In genomic region chr10:62554632-62555199, GRCh38 we compare ENCODE assay signal across 8 cellular contexts.
DNase-seq lines count a peak whose midpoint lies in the region; TF ChIP-seq lines count a peak whose summit lies in the region.

No MANE protein-coding gene starts in this region.

- no peak overlapping the region for H2AFZ ChIP-seq in mammary epithelial cell (ENCODE audit: low read depth, low read length)

- in situ Hi-C loops in mammary epithelial cell (cut with MboI; ENCODE audit: low sequenced_read_pairs in 2 of 2): no loop called here

- no peaks in the 10 kb centered on the region for H3K36me3 Mint-ChIP-seq in activated T-helper 2 cell treated with anti-CD3 and anti-CD28 coated beads, Interferon-gamma antibody, Interleukin-2, Interleukin-4, amounts not matched to agents 10 μg/mL and 5 μg/mL and 100 μg/mL, durations not matched to agents 14 hours and 24 hours and 36 hours (ENCODE audit: low read depth)

- no peak for TF ChIP-seq CTCF in HEK293 (tag by site-specific recombination; IDR thresholded peaks at IDR 0.05)
- TF ChIP-seq CTCF in mammary epithelial cell (conservative IDR thresholded peaks at IDR 0.05 in 1 of 2, IDR thresholded peaks at IDR 0.05 in 1 of 2; ENCODE audit: extremely low read depth in 1 of 2, insufficient read depth in 1 of 2, low read depth in 1 of 2, low read length in 2 of 2): peak; percentile 57 to 77

- H3K4me3 ChIP-seq in HEK293 (ENCODE audit: low read depth, low read length): no peak overlapping the region
- H3K4me3 ChIP-seq in mammary epithelial cell (replicated peaks in 1 of 3; ENCODE audit: insufficient read depth in 1 of 3, low read depth in 2 of 3, low read length in 3 of 3): no peak overlapping the region

- H3K36me3 ChIP-seq in HEK293 (ENCODE audit: control insufficient read depth in 2 of 2, insufficient read depth in 1 of 2, low read length in 2 of 2) (no peaks in the 10 kb centered on the region), mammary epithelial cell (ENCODE audit: insufficient read depth, low read length) (no peaks in the 10 kb centered on the region)

- dilution Hi-C loops in mammary epithelial cell (cut with HindIII; ENCODE audit: low sequenced_read_pairs): no loop called here

- CTCF ChIA-PET in HEK293 (lab: Yijun Ruan, JAX): interaction anchor here (0.6 to 1.2 kb wide), 8 partner anchors 9 to 604 kb away, joined by 3 to 4 read pairs (median 4); no protein-coding TSS in a partner anchor
- CTCF ChIA-PET in mammary epithelial cell (lab: Charles Lee; ENCODE audit: low non-redundant PET): no interaction called here

- H3K79me2 ChIP-seq in mammary epithelial cell (ENCODE audit: insufficient read depth, low read length): no peaks in the 10 kb centered on the region

- no peaks in the 10 kb centered on the region for H4K20me1 ChIP-seq in mammary epithelial cell (ENCODE audit: insufficient read depth, low read length)

- H3K9ac ChIP-seq in mammary epithelial cell (ENCODE audit: insufficient read depth, low read length): no peak overlapping the region

- POLR2A ChIA-PET in HEK293 (lab: Yijun Ruan, JAX): interaction anchor here (1.0 kb wide), 1 partner anchor 578 kb away, joined by 3 read pairs; no protein-coding TSS in a partner anchor

- H3K27ac Mint-ChIP-seq in activated T-helper 2 cell treated with anti-CD3 and anti-CD28 coated beads, Interferon-gamma antibody, Interleukin-2, Interleukin-4, amounts not matched to agents 10 μg/mL and 5 μg/mL and 100 μg/mL, durations not matched to agents 14 hours and 24 hours and 36 hours: no peak overlapping the region

- H3K27me3 ChIP-seq in mammary epithelial cell (ENCODE audit: insufficient read depth, low read length): no peaks in the 10 kb centered on the region

- peaks cover 35% of the 10 kb centered on the region for H3K27me3 Mint-ChIP-seq in activated T-helper 2 cell treated with anti-CD3 and anti-CD28 coated beads, Interferon-gamma antibody, Interleukin-2, Interleukin-4, amounts not matched to agents 10 μg/mL and 5 μg/mL and 100 μg/mL, durations not matched to agents 14 hours and 24 hours and 36 hours (ENCODE audit: low read depth)

- BruUV-seq in mammary epithelial cell (replicated peaks; lab: Mats Ljungman, UMichigan): no TSS peak

- H3K4me1 ChIP-seq in HEK293 (ENCODE audit: control insufficient read depth, insufficient read depth, low read length) (no peaks in the 10 kb centered on the region), mammary epithelial cell (ENCODE audit: insufficient read depth, low read length) (peaks cover under 1% of the 10 kb centered on the region)

- H3K4me1 Mint-ChIP-seq in activated T-helper 2 cell treated with anti-CD3 and anti-CD28 coated beads, Interferon-gamma antibody, Interleukin-2, Interleukin-4, amounts not matched to agents 10 μg/mL and 5 μg/mL and 100 μg/mL, durations not matched to agents 14 hours and 24 hours and 36 hours (ENCODE audit: low read depth): no peaks in the 10 kb centered on the region

- no peaks in the 10 kb centered on the region for H3K9me3 ChIP-seq in HEK293 (ENCODE audit: control insufficient read depth, insufficient read depth, low read depth, low read length)
- no peaks in the 10 kb centered on the region for H3K9me3 ChIP-seq in mammary epithelial cell (replicated peaks; ENCODE audit: insufficient read depth, low read length)

- no peaks in the 10 kb centered on the region for H3K9me3 Mint-ChIP-seq in activated T-helper 2 cell treated with anti-CD3 and anti-CD28 coated beads, Interferon-gamma antibody, Interleukin-2, Interleukin-4, amounts not matched to agents 10 μg/mL and 5 μg/mL and 100 μg/mL, durations not matched to agents 14 hours and 24 hours and 36 hours

- no peak overlapping the region for H3K4me2 ChIP-seq in mammary epithelial cell (ENCODE audit: insufficient read depth, low read depth, low read length)

- intact Hi-C loops in mammary epithelial cell (cut with micrococcal nuclease): loop anchor here (1.0 to 2.0 kb wide), 4 partner anchors 40 to 604 kb away; no protein-coding TSS in a partner anchor
- intact Hi-C loops in activated T-helper 2 cell treated with anti-CD3 and anti-CD28 coated beads, Interferon-gamma antibody, Interleukin-2, Interleukin-4, amounts not matched to agents 10 μg/mL and 5 μg/mL and 100 μg/mL, durations not matched to agents 14 hours and 24 hours and 36 hours (cut with micrococcal nuclease): loop anchor here (2.0 kb wide), 1 partner anchor 604 kb away; no protein-coding TSS in a partner anchor

- peak; percentile 3 for DNase-seq in stimulated activated CD4-positive, alpha-beta T cell treated with anti-CD3 and anti-CD28 coated beads, Interleukin-1b, Interleukin-23, amount 100 ng/mL, for 48 hours
- DNase-seq in stimulated activated CD4-positive, alpha-beta T cell treated with anti-CD3 and anti-CD28 coated beads, Interleukin-12 subunit alpha, Interleukin-12 subunit beta, amount 100 ng/mL, for 4 hours: no peak
- DNase-seq in NCI-H2171 (lab: John Stamatoyannopoulos, UW) (peak; percentile 47), mammary epithelial cell (peak; percentile 54), left kidney (ENCODE audit: low read depth, low spot score) (peak; percentile 60), NCI-H1436 (lab: John Stamatoyannopoulos, UW) (no peak)
- DNase-seq in activated T-helper 2 cell treated with anti-CD3 and anti-CD28 coated beads, Interferon-gamma antibody, Interleukin-2, Interleukin-4, amounts not matched to agents 10 μg/mL and 5 μg/mL and 100 μg/mL, durations not matched to agents 14 hours and 24 hours and 36 hours (ENCODE audit: low spot score): no peak

- H3K4me3 Mint-ChIP-seq in activated T-helper 2 cell treated with anti-CD3 and anti-CD28 coated beads, Interferon-gamma antibody, Interleukin-2, Interleukin-4, amounts not matched to agents 10 μg/mL and 5 μg/mL and 100 μg/mL, durations not matched to agents 14 hours and 24 hours and 36 hours (ENCODE audit: low read depth): no peak overlapping the region

- WGBS in mammary epithelial cell (ENCODE audit: low coverage, missing lambda C conversion rate): 76% methylated on average over 7 of the region's 7 CpGs

- H3K27ac ChIP-seq in HEK293 (ENCODE audit: extremely low read depth, low read depth, low read length) (no peak overlapping the region), mammary epithelial cell (ENCODE audit: insufficient read depth, low read depth, low read length) (no peak overlapping the region)

TF ChIP-seq in HEK293, 187 proteins besides CTCF, POLR2A, EP300 and RAD21:
- TF ChIP-seq ZNF76 (tag by site-specific recombination; IDR thresholded peaks at IDR 0.05; ENCODE audit: borderline replicate concordance, low read depth): no peak
- TF ChIP-seq ZNF654 (tag by site-specific recombination; IDR thresholded peaks at IDR 0.05; ENCODE audit: low read depth): peak; percentile 39; the same call in 1 of the 2 replicates
- TF ChIP-seq ZNF155 (tag by site-specific recombination; IDR thresholded peaks at IDR 0.05): no peak

Comparison
In these comparisons a context has a peak if more than half of its experiments do, and no peak if none do; other contexts are left out.
1. DNase-seq: peak in stimulated activated CD4-positive, alpha-beta T cell treated with anti-CD3 and anti-CD28 coated beads, Interleukin-1b, Interleukin-23, amount 100 ng/mL, for 48 hours (single experiment), NCI-H2171 (single experiment), mammary epithelial cell (single experiment) and left kidney (single experiment); none in stimulated activated CD4-positive, alpha-beta T cell treated with anti-CD3 and anti-CD28 coated beads, Interleukin-12 subunit alpha, Interleukin-12 subunit beta, amount 100 ng/mL, for 4 hours (single experiment), activated T-helper 2 cell treated with anti-CD3 and anti-CD28 coated beads, Interferon-gamma antibody, Interleukin-2, Interleukin-4, amounts not matched to agents 10 μg/mL and 5 μg/mL and 100 μg/mL, durations not matched to agents 14 hours and 24 hours and 36 hours (single experiment) and NCI-H1436 (single experiment).